26 cellular contexts compared by ENCODE assay signal in the genomic region with DNA sequence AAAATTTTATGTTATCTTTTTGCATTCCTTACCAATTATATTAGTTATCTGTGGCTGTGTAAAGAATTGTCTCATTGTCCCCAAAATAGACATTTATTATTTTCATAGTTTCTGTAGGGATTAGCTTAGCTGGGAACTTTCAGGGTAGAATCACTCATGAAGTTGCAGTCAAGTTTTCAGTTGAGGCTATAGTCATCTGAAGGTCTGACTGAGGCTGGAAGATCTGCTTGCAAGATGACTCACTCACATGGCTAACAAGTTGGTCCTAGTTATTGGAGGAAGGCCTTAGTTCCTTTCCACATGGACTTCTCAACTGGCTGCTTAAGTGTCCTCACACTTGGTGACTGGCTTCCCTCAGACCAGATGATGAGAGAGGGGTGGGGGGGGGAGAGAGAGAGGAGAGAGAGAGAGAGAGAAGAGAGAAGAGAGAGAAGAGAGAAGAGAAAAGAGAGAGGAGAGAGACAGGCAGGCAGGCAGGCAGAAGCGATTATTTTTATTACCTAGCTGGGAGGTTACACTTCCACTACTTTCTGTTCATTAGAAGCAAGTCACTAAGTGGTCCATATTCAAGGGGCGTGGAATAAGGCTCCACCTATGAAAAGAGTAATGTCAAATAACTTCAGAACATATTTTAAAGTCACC. TPM values are rescaled to one million over a fixed set of nuclear protein-coding genes. Genes with fewer than 3 reads are reported as not detected.
DNase-seq lines count a peak whose midpoint lies in the region; ATAC-seq, FAIRE-seq and TF ChIP-seq lines count a peak whose summit lies in the region.
"Had no signal": no experiment of that assay in that cellular context is flagged by ENCODE, and none has a peak within 500 bp of the region (broad histone marks: within the 10 kb centered on the region; RNA-seq: fewer than 3 reads in every experiment).

No MANE protein-coding gene starts in this region.

- no peak overlapping the region for H2AK9ac ChIP-seq in IMR-90 (replicated peaks; ENCODE audit: low read depth, low read length, poor library complexity)

- no peak overlapping the region for H3K14ac ChIP-seq in IMR-90 (replicated peaks; ENCODE audit: low read depth, low read length)

- peaks cover 15% of the 10 kb centered on the region for H3K36me3 ChIP-seq in IMR-90 (ENCODE audit: control insufficient read depth, insufficient read depth, low read length)
- H3K36me3 ChIP-seq in astrocyte (ENCODE audit: insufficient read depth, low read length): peaks cover 3% of the 10 kb centered on the region

- TF ChIP-seq CTCF in IMR-90 (conservative IDR thresholded peaks at IDR 0.05; ENCODE audit: low read depth, low read length) (no peak), astrocyte (IDR thresholded peaks at IDR 0.05; ENCODE audit: insufficient read depth, low read depth, low read length) (no peak)

- H2BK20ac ChIP-seq in IMR-90 (ENCODE audit: low read depth, low read length): no peak overlapping the region

- no peak overlapping the region for H3K56ac ChIP-seq in IMR-90 (ENCODE audit: extremely low read depth, insufficient read depth, low read length)

- no peaks in the 10 kb centered on the region for H3K27me3 Mint-ChIP-seq in activated CD4-positive, alpha-beta memory T cell treated with anti-CD3 and anti-CD28 coated beads for 36 hours
- no peaks in the 10 kb centered on the region for H3K27me3 Mint-ChIP-seq in activated CD4-positive, alpha-beta memory T cell treated with anti-CD3 and anti-CD28 coated beads, Interleukin-2, amount 10 ng/mL, durations not matched to agents 7 days and 5 days
- no peaks in the 10 kb centered on the region for H3K27me3 Mint-ChIP-seq in astrocyte (ENCODE audit: low read depth, unreplicated experiment)
- no peaks in the 10 kb centered on the region for H3K27me3 Mint-ChIP-seq in activated T-cell treated with anti-CD3 and anti-CD28 coated beads, Interleukin-2, amount 50 U/mL, for 4 hours (ENCODE audit: low read depth)
- H3K27me3 Mint-ChIP-seq: CD8-positive, alpha-beta memory T cell; IgD-negative memory B cell had no signal

- H3K18ac ChIP-seq in IMR-90 (ENCODE audit: low read depth, low read length): no peak overlapping the region

- H3K4me3 Mint-ChIP-seq in activated CD4-positive, alpha-beta memory T cell treated with anti-CD3 and anti-CD28 coated beads for 36 hours: no peak overlapping the region
- no peak overlapping the region for H3K4me3 Mint-ChIP-seq in activated CD4-positive, alpha-beta memory T cell treated with anti-CD3 and anti-CD28 coated beads, Interleukin-2, amount 10 ng/mL, durations not matched to agents 7 days and 5 days
- H3K4me3 Mint-ChIP-seq in astrocyte (ENCODE audit: unreplicated experiment): no peak overlapping the region
- no peak overlapping the region for H3K4me3 Mint-ChIP-seq in activated T-cell treated with anti-CD3 and anti-CD28 coated beads, Interleukin-2, amount 50 U/mL, for 4 hours
- H3K4me3 Mint-ChIP-seq: CD8-positive, alpha-beta memory T cell; IgD-negative memory B cell had no signal

- no peaks in the 10 kb centered on the region for H3K27me3 ChIP-seq in IMR-90 (ENCODE audit: control insufficient read depth, insufficient read depth, low read length)
- no peaks in the 10 kb centered on the region for H3K27me3 ChIP-seq in astrocyte (ENCODE audit: insufficient read depth, low read length)
- H3K27me3 ChIP-seq: MG63 had no signal

- in situ Hi-C loops in IMR-90 (cut with MboI; ENCODE audit: low sequenced_read_pairs): no loop called here

- H4K5ac ChIP-seq in IMR-90 (ENCODE audit: low read depth, low read length): no peak overlapping the region

- ATAC-seq in IMR-90 (ENCODE audit: low read depth): no peak
- no peak for ATAC-seq in activated T-cell treated with anti-CD3 and anti-CD28 coated beads, Interleukin-2, amount 50 U/mL, for 4 hours

- peak overlapping the region; percentile 13 for H3K27ac Mint-ChIP-seq in activated CD4-positive, alpha-beta memory T cell treated with anti-CD3 and anti-CD28 coated beads for 36 hours
- H3K27ac Mint-ChIP-seq in activated CD4-positive, alpha-beta memory T cell treated with anti-CD3 and anti-CD28 coated beads, Interleukin-2, amount 10 ng/mL, durations not matched to agents 7 days and 5 days: no peak overlapping the region
- H3K27ac Mint-ChIP-seq in astrocyte (ENCODE audit: unreplicated experiment): no peak overlapping the region
- H3K27ac Mint-ChIP-seq: IgD-negative memory B cell had no signal

- H3K9me3 ChIP-seq in IMR-90 (ENCODE audit: control insufficient read depth, insufficient read depth, low read length) (no peaks in the 10 kb centered on the region; the same call in 1 of the 2 replicates), astrocyte (ENCODE audit: insufficient read depth, low read depth, low read length) (no peaks in the 10 kb centered on the region)
- H3K9me3 ChIP-seq: HAP-1, MG63 had no signal

- POLR2A ChIA-PET in activated CD4-positive, alpha-beta memory T cell treated with anti-CD3 and anti-CD28 coated beads for 36 hours (lab: Charles Lee): no interaction called here
- POLR2A ChIA-PET in activated CD4-positive, alpha-beta memory T cell treated with anti-CD3 and anti-CD28 coated beads, Interleukin-2, amount 10 ng/mL, durations not matched to agents 7 days and 5 days (lab: Charles Lee): no interaction called here
- POLR2A ChIA-PET in IMR-90 (lab: Charles Lee; ENCODE audit: unreplicated experiment): no interaction called here

- no peak overlapping the region for H4K91ac ChIP-seq in IMR-90 (ENCODE audit: insufficient read depth, low read depth, low read length)

- no peaks in the 10 kb centered on the region for H3K4me1 ChIP-seq in IMR-90 (ENCODE audit: control insufficient read depth, insufficient read depth, low read length)
- H3K4me1 ChIP-seq in astrocyte (ENCODE audit: insufficient read depth, low read length): peaks cover 8% of the 10 kb centered on the region

- H3K9ac ChIP-seq in IMR-90 (ENCODE audit: low read depth, low read length): no peak overlapping the region
- no peak overlapping the region for H3K9ac ChIP-seq in astrocyte (ENCODE audit: low read length)

- no peak for TF ChIP-seq POLR2A in IMR-90 (IDR thresholded peaks at IDR 0.05; ENCODE audit: low read depth, low read length)

- no peak overlapping the region for H3K23ac ChIP-seq in IMR-90 (ENCODE audit: low read depth, low read length)

- no peaks in the 10 kb centered on the region for H3K9me3 Mint-ChIP-seq in activated CD4-positive, alpha-beta memory T cell treated with anti-CD3 and anti-CD28 coated beads for 36 hours
- no peaks in the 10 kb centered on the region for H3K9me3 Mint-ChIP-seq in activated CD4-positive, alpha-beta memory T cell treated with anti-CD3 and anti-CD28 coated beads, Interleukin-2, amount 10 ng/mL, durations not matched to agents 7 days and 5 days
- H3K9me3 Mint-ChIP-seq in astrocyte (ENCODE audit: unreplicated experiment): peaks cover 5% of the 10 kb centered on the region
- H3K9me3 Mint-ChIP-seq in activated T-cell treated with anti-CD3 and anti-CD28 coated beads, Interleukin-2, amount 50 U/mL, for 4 hours: no peaks in the 10 kb centered on the region
- H3K9me3 Mint-ChIP-seq: CD8-positive, alpha-beta memory T cell; IgD-negative memory B cell had no signal

- intact Hi-C loops in activated CD4-positive, alpha-beta memory T cell treated with anti-CD3 and anti-CD28 coated beads for 36 hours (cut with micrococcal nuclease): no loop called here
- intact Hi-C loops in IMR-90 (cut with micrococcal nuclease): no loop called here

- BruUV-seq in IMR-90 (replicated peaks; lab: Mats Ljungman, UMichigan): no TSS peak

- H4K8ac ChIP-seq in IMR-90 (ENCODE audit: low read depth in 2 of 2, low read length in 2 of 2): no peak overlapping the region

- no peak overlapping the region for H2BK120ac ChIP-seq in IMR-90 (ENCODE audit: low read depth, low read length)

- no peak overlapping the region for H2AK5ac ChIP-seq in IMR-90 (ENCODE audit: low read depth, low read length)

- no peak overlapping the region for H3K27ac ChIP-seq in IMR-90 (ENCODE audit: insufficient read depth, low read length)
- peak overlapping the region; percentile 14 for H3K27ac ChIP-seq in astrocyte (ENCODE audit: low read depth, low read length)
- H3K27ac ChIP-seq: PC-9, RWPE1, SK-N-MC had no signal

- peaks cover 39% of the 10 kb centered on the region for H3K4me1 Mint-ChIP-seq in activated CD4-positive, alpha-beta memory T cell treated with anti-CD3 and anti-CD28 coated beads for 36 hours (ENCODE audit: low read depth)
- H3K4me1 Mint-ChIP-seq in activated CD4-positive, alpha-beta memory T cell treated with anti-CD3 and anti-CD28 coated beads, Interleukin-2, amount 10 ng/mL, durations not matched to agents 7 days and 5 days: peaks cover 32% of the 10 kb centered on the region
- peaks cover 8% of the 10 kb centered on the region for H3K4me1 Mint-ChIP-seq in astrocyte (ENCODE audit: low read depth, unreplicated experiment)
- H3K4me1 Mint-ChIP-seq in activated T-cell treated with anti-CD3 and anti-CD28 coated beads, Interleukin-2, amount 50 U/mL, for 4 hours (ENCODE audit: low read depth): peaks cover 41% of the 10 kb centered on the region

- H2BK5ac ChIP-seq in IMR-90 (ENCODE audit: low read depth, low read length, poor library complexity, severe bottlenecking): no peak overlapping the region

- DNase-seq in activated CD4-positive, alpha-beta memory T cell treated with anti-CD3 and anti-CD28 coated beads for 36 hours: no peak
- DNase-seq in activated CD4-positive, alpha-beta memory T cell treated with anti-CD3 and anti-CD28 coated beads, Interleukin-2, amount 10 ng/mL, durations not matched to agents 7 days and 5 days: no peak
- DNase-seq in IMR-90: peak; percentile 5
- DNase-seq in astrocyte (ENCODE audit: low read depth): peak; percentile 30
- DNase-seq in urothelium cell line (ENCODE audit: low spot score): no peak
- DNase-seq in NCI-H1092 treated with DMSO at 0.1 percent for 48 hours (lab: John Stamatoyannopoulos, UW): no peak
- DNase-seq in activated T-cell treated with anti-CD3 and anti-CD28 coated beads, Interleukin-2, amount 50 U/mL, for 4 hours: no peak
- DNase-seq in NCI-H1694 treated with DMSO at 0.1 percent for 48 hours (lab: John Stamatoyannopoulos, UW): no peak
- DNase-seq: 8988T; AML-193; C1 segment of cervical spinal cord; CD8-positive, alpha-beta memory T cell; DMS53; EL; MG63; NCI-H1417 treated with DMSO at 0.1 percent for 48 hours; NCI-H187 treated with DMSO at 0.1 percent for 48 hours; NCI-H2107; NCI-H446 treated with DMSO at 0.1 percent for 48 hours; NCI-H526 treated with DMSO at 0.1 percent for 48 hours; PC-9; SHP77 treated with DMSO at 0.1 percent for 48 hours had no signal

- H3K9me1 ChIP-seq in IMR-90 (ENCODE audit: insufficient read depth, low read length): no peaks in the 10 kb centered on the region

- peaks cover 12% of the 10 kb centered on the region for H3K36me3 Mint-ChIP-seq in activated CD4-positive, alpha-beta memory T cell treated with anti-CD3 and anti-CD28 coated beads for 36 hours
- peaks cover 34% of the 10 kb centered on the region for H3K36me3 Mint-ChIP-seq in activated CD4-positive, alpha-beta memory T cell treated with anti-CD3 and anti-CD28 coated beads, Interleukin-2, amount 10 ng/mL, durations not matched to agents 7 days and 5 days (ENCODE audit: low read depth)
- peaks cover 24% of the 10 kb centered on the region for H3K36me3 Mint-ChIP-seq in astrocyte (ENCODE audit: low read depth, unreplicated experiment)
- H3K36me3 Mint-ChIP-seq in activated T-cell treated with anti-CD3 and anti-CD28 coated beads, Interleukin-2, amount 50 U/mL, for 4 hours (ENCODE audit: insufficient read depth): peaks cover 18% of the 10 kb centered on the region

- no peak for FAIRE-seq in astrocyte (lab: Jason Lieb, UNC)
- peak; percentile 44 for FAIRE-seq in urothelium cell line (lab: Jason Lieb, UNC)

- H3K4me2 ChIP-seq in IMR-90 (ENCODE audit: low read depth, low read length): no peak overlapping the region
- no peak overlapping the region for H3K4me2 ChIP-seq in astrocyte (ENCODE audit: low read length)
- H3K4me2 ChIP-seq: PC-9 had no signal

- TF ChIP-seq RAD21 in IMR-90 (IDR thresholded peaks at IDR 0.05; ENCODE audit: low read length): no peak

- CTCF ChIA-PET in activated CD4-positive, alpha-beta memory T cell treated with anti-CD3 and anti-CD28 coated beads for 36 hours (lab: Charles Lee): no interaction called here
- CTCF ChIA-PET in activated CD4-positive, alpha-beta memory T cell treated with anti-CD3 and anti-CD28 coated beads, Interleukin-2, amount 10 ng/mL, durations not matched to agents 7 days and 5 days (lab: Charles Lee): no interaction called here
- CTCF ChIA-PET in IMR-90 (lab: Yijun Ruan, JAX): no interaction called here

- no peak overlapping the region for H3K4ac ChIP-seq in IMR-90 (ENCODE audit: low read depth, low read length)

- H2AFZ ChIP-seq in IMR-90 (replicated peaks; ENCODE audit: low read length, poor library complexity): no peak overlapping the region
- H2AFZ ChIP-seq in astrocyte (ENCODE audit: low read depth, low read length): no peak overlapping the region
- H2AFZ ChIP-seq: PC-9 had no signal

- no peak overlapping the region for H2BK15ac ChIP-seq in IMR-90 (ENCODE audit: low read depth, low read length)

- H3K79me2 ChIP-seq in astrocyte (ENCODE audit: insufficient read depth, low read length): peaks cover 46% of the 10 kb centered on the region

- H3K4me3 ChIP-seq in IMR-90 (ENCODE audit: insufficient read depth, low read depth, low read length): no peak overlapping the region
- no peak overlapping the region for H3K4me3 ChIP-seq in astrocyte (ENCODE audit: insufficient read depth, low read depth, low read length)
- H3K4me3 ChIP-seq: HAP-1, MG63, PC-9, SK-N-MC had no signal

- dilution Hi-C loops in IMR-90 (cut with HindIII; ENCODE audit: low sequenced_read_pairs, unreplicated experiment): no loop called here

- H3K79me1 ChIP-seq in IMR-90 (ENCODE audit: low read depth in 1 of 2, low read length in 2 of 2): peaks cover 14 to 23% of the 10 kb centered on the region in 2 experiments

- no CpG with 5 or more reads among the region's 2 CpGs for WGBS in IMR-90 (ENCODE audit: extremely low coverage in 2 of 2, insufficient read length in 1 of 2), 2 experiments

- no peaks in the 10 kb centered on the region for H4K20me1 ChIP-seq in IMR-90 (ENCODE audit: insufficient read depth, low read length)
- H4K20me1 ChIP-seq in astrocyte (ENCODE audit: insufficient read depth, low read length): peaks cover 9% of the 10 kb centered on the region

RNA-seq across cellular contexts. Expression of gene AP5M1, which starts 6.4 kb away (rescaled TPM):
- total RNA-seq in activated CD4-positive, alpha-beta memory T cell treated with anti-CD3 and anti-CD28 coated beads for 36 hours: 10 to 100 TPM; 27.7 to 31.1 TPM
- total RNA-seq in activated CD4-positive, alpha-beta memory T cell treated with anti-CD3 and anti-CD28 coated beads, Interleukin-2, amount 10 ng/mL, durations not matched to agents 7 days and 5 days: 10 to 100 TPM; 40.6 to 44.3 TPM
- total RNA-seq in IMR-90 (2012; rRNA removed) (28.3 TPM in 2 replicates), astrocyte (51.1 and 61.1 TPM in 2 replicates)
- polyA plus RNA-seq in IMR-90 (2012; rRNA removed): 13.6 and 16.1 TPM in 2 replicates
- 3.3 and 7.1 TPM in 2 replicates for polyA plus RNA-seq in IMR-90 (2012; cell fraction: cytosol; rRNA removed)
- polyA plus RNA-seq in IMR-90 (2012; cell fraction: nucleus; rRNA removed; ENCODE audit: low replicate concordance): 1.9 and 10.4 TPM in 2 replicates
- 10 to 100 TPM; 34.6 to 37.5 (median 35.0) TPM for total RNA-seq in activated T-cell treated with anti-CD3 and anti-CD28 coated beads, Interleukin-2, amount 50 U/mL, for 4 hours

RNA-seq across cellular contexts. Expression of gene EXOC5, which starts 6.4 kb away (rescaled TPM):
- 10 to 100 TPM; 82.1 to 82.6 TPM for total RNA-seq in activated CD4-positive, alpha-beta memory T cell treated with anti-CD3 and anti-CD28 coated beads for 36 hours
- 10 to 100 TPM; 72.1 to 76.6 TPM for total RNA-seq in activated CD4-positive, alpha-beta memory T cell treated with anti-CD3 and anti-CD28 coated beads, Interleukin-2, amount 10 ng/mL, durations not matched to agents 7 days and 5 days
- 52.5 and 89.7 TPM in 2 replicates for total RNA-seq in IMR-90 (2012; rRNA removed)
- 17.9 and 22.4 TPM in 2 replicates for polyA plus RNA-seq in IMR-90 (2012; rRNA removed)
- 4.9 and 10.2 TPM in 2 replicates for polyA plus RNA-seq in IMR-90 (2012; cell fraction: cytosol; rRNA removed)
- polyA plus RNA-seq in IMR-90 (2012; cell fraction: nucleus; rRNA removed; ENCODE audit: low replicate concordance): 2.6 and 14.8 TPM in 2 replicates
- total RNA-seq in astrocyte: 77.4 and 94.2 TPM in 2 replicates
- 10 to 100 TPM; 69.7 to 77.2 (median 74.7) TPM for total RNA-seq in activated T-cell treated with anti-CD3 and anti-CD28 coated beads, Interleukin-2, amount 50 U/mL, for 4 hours

Comparison
In these comparisons a context has a peak if more than half of its experiments do, and no peak if none do; other contexts are left out.
1. DNase-seq: peak in IMR-90 (single experiment) and astrocyte (single experiment); none in activated CD4-positive, alpha-beta memory T cell treated with anti-CD3 and anti-CD28 coated beads for 36 hours (single experiment), activated CD4-positive, alpha-beta memory T cell treated with anti-CD3 and anti-CD28 coated beads, Interleukin-2, amount 10 ng/mL, durations not matched to agents 7 days and 5 days (single experiment), urothelium cell line (single experiment), NCI-H1092 treated with DMSO at 0.1 percent for 48 hours (single experiment), activated T-cell treated with anti-CD3 and anti-CD28 coated beads, Interleukin-2, amount 50 U/mL, for 4 hours (single experiment) and NCI-H1694 treated with DMSO at 0.1 percent for 48 hours (single experiment).